22 cellular contexts compared by ENCODE assay signal in the genomic region with DNA sequence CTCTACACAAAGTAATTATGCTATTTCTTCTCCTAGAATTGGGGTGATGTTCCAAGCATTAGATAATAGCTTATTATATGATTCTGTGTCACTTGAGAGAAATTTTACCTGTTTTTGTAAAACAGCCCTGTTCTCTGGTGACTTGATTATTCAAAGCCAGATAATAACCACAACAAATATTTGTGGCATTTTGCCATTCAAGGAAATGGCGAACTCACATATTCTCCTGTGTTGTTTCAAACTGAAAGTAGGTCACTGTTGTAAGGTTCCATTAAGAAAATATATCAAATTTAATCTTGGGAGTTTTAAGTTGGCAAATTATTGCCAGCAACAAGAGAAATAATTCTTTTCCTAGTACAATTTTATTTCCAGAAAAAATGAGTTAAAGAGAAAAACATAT.
"Had no signal": no experiment of that assay in that cellular context is flagged by ENCODE, and none has a peak within 500 bp of the region (broad histone marks: within the 10 kb centered on the region; RNA-seq: fewer than 3 reads in every experiment).

No MANE protein-coding gene starts in this region.

- H3K4me3 Mint-ChIP-seq: activated CD4-positive, alpha-beta memory T cell treated with anti-CD3 and anti-CD28 coated beads, Interleukin-2, amount 10 ng/mL, durations not matched to agents 7 days and 5 days; activated T-cell treated with anti-CD3 and anti-CD28 coated beads, Interleukin-2, amount 50 U/mL, for 24 hours; mesothelial cell of epicardium; nephron; stimulated activated naive B cell treated with anti-CD40 and anti-IgM and Interleukin-4, amounts not matched to agents 10 μg/mL and 1 μg/mL and 100 μg/mL, for 72 hours had no signal

- H3K36me3 ChIP-seq: ascending aorta, thyroid gland had no signal

- H3K4me1 Mint-ChIP-seq: nephron had no signal

- H3K9me3 ChIP-seq: ascending aorta, spleen, thyroid gland had no signal

- H3K27me3 ChIP-seq: ascending aorta, spleen, thyroid gland had no signal

- H3K4me1 ChIP-seq: ascending aorta had no signal

- H3K27ac Mint-ChIP-seq: activated CD4-positive, alpha-beta memory T cell treated with anti-CD3 and anti-CD28 coated beads, Interleukin-2, amount 10 ng/mL, durations not matched to agents 7 days and 5 days; nephron; stimulated activated naive B cell treated with anti-CD40 and anti-IgM and Interleukin-4, amounts not matched to agents 10 μg/mL and 1 μg/mL and 100 μg/mL, for 72 hours had no signal

- H3K4me3 ChIP-seq: ascending aorta, lung, spleen, thyroid gland had no signal

- DNase-seq: activated CD4-positive, alpha-beta memory T cell treated with anti-CD3 and anti-CD28 coated beads, Interleukin-2, amount 10 ng/mL, durations not matched to agents 7 days and 5 days; activated CD4-positive, alpha-beta T cell treated with anti-CD3 and anti-CD28 coated beads for 48 hours; activated CD4-positive, CD25-positive, alpha-beta regulatory T cell; activated effector memory CD4-positive, alpha-beta T cell treated with anti-CD3 and anti-CD28 coated beads, Interleukin-2, amount 50 U/mL, for 16 hours; activated naive CD4-positive, alpha-beta T cell treated with anti-CD3 and anti-CD28 coated beads, Interleukin-2, amount 50 U/mL, for 16 hours; activated T-cell treated with anti-CD3 and anti-CD28 coated beads, Interleukin-2, amount 50 U/mL, for 24 hours; dermis blood vessel endothelial cell; effector memory CD8-positive, alpha-beta T cell; foreskin melanocyte; hypothalamus; kidney; spleen; stimulated activated CD4-positive, alpha-beta T cell treated with anti-CD3 and anti-CD28 coated beads, Interleukin-4, amount 100 ng/mL, for 4 hours; stimulated activated naive B cell treated with anti-CD40 and anti-IgM and Interleukin-4, amounts not matched to agents 10 μg/mL and 1 μg/mL and 100 μg/mL, for 72 hours; T1000; thyroid gland had no signal

- ATAC-seq: effector memory CD8-positive, alpha-beta T cell; left lobe of liver; sciatic nerve; stimulated activated naive B cell treated with anti-CD40 and anti-IgM and Interleukin-4, amounts not matched to agents 10 μg/mL and 1 μg/mL and 100 μg/mL, for 72 hours had no signal

- H3K9me3 Mint-ChIP-seq: activated CD4-positive, alpha-beta memory T cell treated with anti-CD3 and anti-CD28 coated beads, Interleukin-2, amount 10 ng/mL, durations not matched to agents 7 days and 5 days; activated T-cell treated with anti-CD3 and anti-CD28 coated beads, Interleukin-2, amount 50 U/mL, for 24 hours; effector memory CD8-positive, alpha-beta T cell; mesothelial cell of epicardium; nephron; stimulated activated naive B cell treated with anti-CD40 and anti-IgM and Interleukin-4, amounts not matched to agents 10 μg/mL and 1 μg/mL and 100 μg/mL, for 72 hours had no signal

- H3K27me3 Mint-ChIP-seq: activated CD4-positive, alpha-beta memory T cell treated with anti-CD3 and anti-CD28 coated beads, Interleukin-2, amount 10 ng/mL, durations not matched to agents 7 days and 5 days; activated T-cell treated with anti-CD3 and anti-CD28 coated beads, Interleukin-2, amount 50 U/mL, for 24 hours; effector memory CD8-positive, alpha-beta T cell; stimulated activated naive B cell treated with anti-CD40 and anti-IgM and Interleukin-4, amounts not matched to agents 10 μg/mL and 1 μg/mL and 100 μg/mL, for 72 hours had no signal
